In the genomic region with DNA sequence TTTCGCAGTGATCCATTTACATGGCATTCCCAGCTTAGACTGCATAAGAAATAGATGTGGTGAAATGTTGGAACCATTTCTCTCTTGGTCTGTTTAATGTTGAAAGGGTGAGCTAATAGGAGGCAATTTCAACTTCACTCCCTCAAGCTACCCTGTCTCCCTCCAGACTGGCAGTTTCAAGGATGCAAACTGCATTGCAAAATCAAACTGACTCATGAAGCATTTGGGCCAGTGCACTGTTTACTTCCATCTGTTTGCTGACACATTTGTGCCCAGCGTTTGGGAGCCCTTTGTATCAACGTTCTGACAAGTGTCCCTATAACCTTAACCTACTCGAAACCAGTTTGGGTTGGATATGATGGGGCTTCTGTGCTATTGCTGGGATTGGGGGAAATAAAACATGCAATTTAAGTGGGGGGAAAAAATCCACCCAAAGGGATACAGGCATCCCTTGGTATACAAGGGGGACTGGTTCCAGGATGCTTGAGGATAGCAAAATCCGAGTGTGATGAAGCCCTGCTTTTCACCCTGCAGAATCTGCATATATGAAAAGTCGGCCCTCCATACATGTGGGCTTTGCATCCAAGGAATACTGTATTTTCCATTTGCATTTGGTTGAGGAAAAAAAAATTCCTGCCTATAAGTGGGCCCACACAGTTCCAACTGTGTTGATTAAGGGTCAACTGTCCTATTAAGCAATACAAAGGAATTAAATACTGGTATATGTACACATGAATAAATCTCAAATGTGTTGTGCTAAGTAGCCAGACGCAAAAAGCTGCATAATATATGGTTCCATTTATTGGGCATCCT, we compare ENCODE assay signal across 10 cellular contexts. TPM values are rescaled to one million over a fixed set of nuclear protein-coding genes. Genes with fewer than 3 reads are reported as not detected.
A peak's percentile ranks its signal among the peaks of the same experiment; 100 is the strongest.
DNase-seq lines count a peak whose midpoint lies in the region; ATAC-seq and TF ChIP-seq lines count a peak whose summit lies in the region.
"Had no signal": no experiment of that assay in that cellular context is flagged by ENCODE, and none has a peak within 500 bp of the region (broad histone marks: within the 10 kb centered on the region; RNA-seq: fewer than 3 reads in every experiment).

No MANE protein-coding gene starts in this region.

- no peak overlapping the region for H2BK120ac ChIP-seq in neuronal stem cell (ENCODE audit: low read depth, low read length)

- H3K9ac ChIP-seq in neuronal stem cell (ENCODE audit: low read depth, low read length, poor library complexity) (peak overlapping the region; percentile 3), colonic mucosa (ENCODE audit: low read depth in 2 of 2, low read length in 2 of 2) (no peak overlapping the region)

- no peak overlapping the region for H3K23ac ChIP-seq in neuronal stem cell (ENCODE audit: low read depth, low read length, poor library complexity)

- DNase-seq in AG10803 (ENCODE audit: low read depth), result peak; percentile 96
- DNase-seq in MV-4-11 (lab: John Stamatoyannopoulos, UW), result peak; percentile 82
- DNase-seq in epithelial cell of prostate (ENCODE audit: low read depth, low spot score), result peak; percentile 34
- no peak for DNase-seq in neuronal stem cell (ENCODE audit: low spot score)
- no peak for DNase-seq in SHP77 (lab: John Stamatoyannopoulos, UW)
- no peak for DNase-seq in HuH-7.5 (ENCODE audit: low spot score)
- no peak for DNase-seq in colonic mucosa
- DNase-seq: DMS79 treated with DMSO at 0.1 percent for 48 hours had no signal

- H2AFZ ChIP-seq in neuronal stem cell (ENCODE audit: low read length), result no peak overlapping the region

- H3K36me3 ChIP-seq in neuronal stem cell (replicated peaks in 1 of 2; ENCODE audit: control insufficient read depth in 2 of 2, insufficient read depth in 2 of 2, low read length in 2 of 2) (peaks cover 0 to 24% of the 10 kb centered on the region in 2 donors), colonic mucosa (no peaks in the 10 kb centered on the region)

- H4K91ac ChIP-seq in neuronal stem cell (ENCODE audit: low read depth, low read length, poor library complexity), result no peak overlapping the region

- H3K4ac ChIP-seq in neuronal stem cell (ENCODE audit: low read length), result no peak overlapping the region

- H3K9me3 ChIP-seq in neuronal stem cell (replicated peaks in 1 of 2; ENCODE audit: control insufficient read depth in 2 of 2, insufficient read depth in 1 of 2, low read depth in 1 of 2, low read length in 2 of 2) (peaks cover 0 to 11% of the 10 kb centered on the region in 2 donors), colonic mucosa (no peaks in the 10 kb centered on the region)

- H2AK5ac ChIP-seq in neuronal stem cell (ENCODE audit: low read depth, low read length), result no peak overlapping the region

- H3K4me3 ChIP-seq in AG10803 (ENCODE audit: low read length) (no peak overlapping the region), neuronal stem cell (ENCODE audit: low read length in 2 of 2) (no peak overlapping the region), colonic mucosa (no peak overlapping the region)

- H3K4me1 ChIP-seq in neuronal stem cell (ENCODE audit: control insufficient read depth in 2 of 2, insufficient read depth in 1 of 2, low read depth in 1 of 2, low read length in 2 of 2) (peaks cover 0 to 7% of the 10 kb centered on the region in 2 donors), colonic mucosa (no peaks in the 10 kb centered on the region)

- H3K18ac ChIP-seq in neuronal stem cell (ENCODE audit: low read length), result no peak overlapping the region

- no peak overlapping the region for H2BK5ac ChIP-seq in neuronal stem cell (ENCODE audit: low read length)

- WGBS in neuronal stem cell (ENCODE audit: extremely low coverage in 2 of 2, insufficient read length in 2 of 2, insufficient replicate concordance in 1 of 2), 2 donors, result no CpG with 5 or more reads among the region's 7 CpGs

- H3K4me2 ChIP-seq in neuronal stem cell (ENCODE audit: insufficient read depth, low read length, poor library complexity, severe bottlenecking), result no peak overlapping the region

- H4K8ac ChIP-seq in neuronal stem cell (ENCODE audit: low read depth, low read length), result no peak overlapping the region

- TF ChIP-seq CTCF in AG10803 (conservative IDR thresholded peaks at IDR 0.05; ENCODE audit: low read length) (no peak), colonic mucosa (IDR thresholded peaks at IDR 0.05) (no peak)

- H3K27me3 ChIP-seq in neuronal stem cell (ENCODE audit: control insufficient read depth in 3 of 3, insufficient read depth in 3 of 3, low read depth in 1 of 3, low read length in 3 of 3), result no peaks in the 10 kb centered on the region
- H3K27me3 ChIP-seq in colonic mucosa, result no peaks in the 10 kb centered on the region

- no peak overlapping the region for H3K14ac ChIP-seq in neuronal stem cell (ENCODE audit: low read length)

- intact Hi-C loops in colonic mucosa (cut with DNase I), result no loop called here

- no peak overlapping the region for H2BK12ac ChIP-seq in neuronal stem cell (ENCODE audit: low read length)

- H3K27ac ChIP-seq in epithelial cell of prostate (peak overlapping the region; percentile 74), neuronal stem cell (replicated peaks; ENCODE audit: low read length) (no peak overlapping the region), colonic mucosa (no peak overlapping the region)

- no peak for ATAC-seq in GM21381 (IDR thresholded peaks at IDR 0.05; ENCODE audit: unreplicated experiment)
- ATAC-seq: activated naive CD4-positive, alpha-beta T cell treated with anti-CD3 and anti-CD28 coated beads, Interleukin-2, amount 50 U/mL, for 72 hours had no signal

- H3K79me1 ChIP-seq in neuronal stem cell (ENCODE audit: low read depth, low read length), result peaks cover 5% of the 10 kb centered on the region

- H2BK15ac ChIP-seq in neuronal stem cell (ENCODE audit: low read length), result no peak overlapping the region

RNA-seq across cellular contexts. Expression of a gene that starts 15.6 kb away (rescaled TPM):
- polyA plus RNA-seq in neuronal stem cell (2013, experiment 1 of 2), result 104 TPM
- 103 TPM for polyA plus RNA-seq in neuronal stem cell (2013, experiment 2 of 2)
- total RNA-seq in colonic mucosa, result 10 to 100 TPM; 66.8 to 67.6 TPM

Comparison
In these comparisons a context has a peak if more than half of its experiments do, and no peak if none do; other contexts are left out.
1. DNase-seq: peak in AG10803 (single experiment), MV-4-11 (single experiment) and epithelial cell of prostate (single experiment); none in neuronal stem cell (single experiment), SHP77 (0 of 2), HuH-7.5 (single experiment) and colonic mucosa (single experiment).